Comparison of ENCODE assay signal across 7 cellular contexts in genomic region chr1:107965112-107965991, GRCh38. TPM values are rescaled to one million over a fixed set of nuclear protein-coding genes. Genes with fewer than 3 reads are reported as not detected.
DNase-seq lines count a peak whose midpoint lies in the region; ATAC-seq and TF ChIP-seq lines count a peak whose summit lies in the region.

Gene VAV3 (minus strand): TSS chr1:107965180. CDS start chr1:107964869, 311 bp downstream.

- intact Hi-C loops in dorsolateral prefrontal cortex (cut with DNase I) = no loop called here

- peaks cover 0 to 38% (median 9%) of the 10 kb centered on the region in 45 donors for H3K27me3 ChIP-seq in dorsolateral prefrontal cortex

- peak in 2 of 56 donors; percentile 13 to 18 for TF ChIP-seq CTCF in dorsolateral prefrontal cortex (IDR thresholded peaks at IDR 0.05 in 54 of 56, conservative IDR thresholded peaks at IDR 0.05 in 2 of 56; ENCODE audit: low read depth in 1 of 56, partially characterized antibody in 56 of 56)

- peak; percentile 35 for ATAC-seq in GM18498 (IDR thresholded peaks at IDR 0.05; ENCODE audit: unreplicated experiment)
- ATAC-seq in left lobe of liver = peak; percentile 67

- peak within 1 kb of the TSS; percentile 28 to 74 (median 56) for H3K4me3 ChIP-seq in dorsolateral prefrontal cortex

- peak within 1 kb of the TSS in 30 of 59 donors; percentile 2 to 78 (median 42) for H3K27ac ChIP-seq in dorsolateral prefrontal cortex

- DNase-seq in NCI-H345 (lab: John Stamatoyannopoulos, UW) (peak; percentile 79), dorsolateral prefrontal cortex (peak in 9 of 10 donors; percentile 25 to 75 (median 47)), left lobe of liver (ENCODE audit: low spot score) (peak; percentile 66), GM19240 (ENCODE audit: insufficient read length, low spot score) (no peak)
- DNase-seq in activated CD4-positive, alpha-beta T cell treated with anti-CD3 and anti-CD28 coated beads, Interleukin-2, amount 50 U/mL, for 1 hour = peak; percentile 39
- DNase-seq in stimulated activated CD4-positive, alpha-beta T cell treated with anti-CD3 and anti-CD28 coated beads, Interleukin-1b, Interleukin-23, amount 100 ng/mL, for 24 hours (ENCODE audit: low read depth in 4 of 4, low spot score in 1 of 4) = peak in 3 of 4 experiments; percentile 48 to 51 (median 51)

RNA-seq across cellular contexts. Expression of gene VAV3, which starts in this region (rescaled TPM):
- total RNA-seq in dorsolateral prefrontal cortex (10 to 100 TPM in 18 of 120 experiments, 1 to 10 TPM in 102; 1.6 to 24.0 (median 6.5) TPM), left lobe of liver (0.86 TPM)

Comparison
In these comparisons a context has a peak if more than half of its experiments do, and no peak if none do; other contexts are left out.
1. Peak in DNase-seq and ATAC-seq in left lobe of liver; RNA of the gene not detected or under 1 TPM.